1 cellular context compared by ENCODE assay signal in genomic region chr9:133532937-133533668, GRCh38.
TF ChIP-seq lines count a peak whose summit lies in the region.

No MANE protein-coding gene starts in this region.

TF ChIP-seq in K562, 482 proteins besides CTCF, POLR2A, EP300 and RAD21 (continued from another document and continues in another):
- TF ChIP-seq SMARCE1 (IDR thresholded peaks at IDR 0.05) (0 out of 2 replicates have a peak, but pooled peaks have one; percentile 33), COPS2 (conservative IDR thresholded peaks at IDR 0.05) (no peak), PTTG1 (tag; IDR thresholded peaks at IDR 0.05; ENCODE audit: low read depth) (no peak), HLTF (IDR thresholded peaks at IDR 0.05) (0 out of 2 replicates have a peak, but pooled peaks have one; percentile 52), ZNF232 (CRISPR knock-in tag; IDR thresholded peaks at IDR 0.05) (no peak), MLLT1 (IDR thresholded peaks at IDR 0.05) (0 out of 4 replicates have a peak, but pooled peaks of 1 of the 2 experiments have one; percentile 42), ZEB2 (IDR thresholded peaks at IDR 0.05) (0 out of 2 replicates have a peak, but pooled peaks have one; percentile 27), HNRNPUL1 (IDR thresholded peaks at IDR 0.05; ENCODE audit: low read length) (no peak), CAMTA2 (CRISPR knock-in tag; conservative IDR thresholded peaks at IDR 0.05) (no peak), ZNF354B (CRISPR knock-in tag; IDR thresholded peaks at IDR 0.05) (no peak), PHF8 (IDR thresholded peaks at IDR 0.05; ENCODE audit: borderline replicate concordance, low read length) (no peak), SUPT5H (IDR thresholded peaks at IDR 0.05) (no peak), CTBP1 (IDR thresholded peaks at IDR 0.05; ENCODE audit: borderline replicate concordance) (peak; percentile 44; the same call in 1 of the 2 replicates), CREBBP (IDR thresholded peaks at IDR 0.05; ENCODE audit: low read depth, low read length) (no peak), ATF4 (CRISPR knock-in tag; IDR thresholded peaks at IDR 0.05) (no peak), TRIM28 (IDR thresholded peaks at IDR 0.05) (no peak), HDAC1 (IDR thresholded peaks at IDR 0.05) (no peak), ZBTB12 (CRISPR knock-in tag; IDR thresholded peaks at IDR 0.05) (no peak), OTX1 (CRISPR knock-in tag; IDR thresholded peaks at IDR 0.05) (peak; percentile 75), ZNF165 (CRISPR knock-in tag; IDR thresholded peaks at IDR 0.05; ENCODE audit: borderline replicate concordance) (no peak), NCOR1 (IDR thresholded peaks at IDR 0.05) (no peak), CBFB (CRISPR knock-in tag; IDR thresholded peaks at IDR 0.05) (peak; percentile 73), PHB2 (IDR thresholded peaks at IDR 0.05; ENCODE audit: low read depth) (0 out of 2 replicates have a peak, but pooled peaks have one; percentile 35), ZNF717 (CRISPR knock-in tag; IDR thresholded peaks at IDR 0.05) (no peak), MYC (IDR thresholded peaks at IDR 0.05; ENCODE audit: low read depth, low read length) (peak; percentile 23; the same call in 1 of the 2 replicates), MYC (CRISPR knock-in tag; IDR thresholded peaks at IDR 0.05; ENCODE audit: borderline replicate concordance, low read depth) (no peak), ZNF217 (CRISPR knock-in tag; IDR thresholded peaks at IDR 0.05) (no peak), PURB (CRISPR knock-in tag; IDR thresholded peaks at IDR 0.05; ENCODE audit: low read depth) (no peak), ETV1 (tag; conservative IDR thresholded peaks at IDR 0.05; ENCODE audit: low read depth) (peak; percentile 15; the same call in 1 of the 2 replicates), ARID3B (CRISPR knock-in tag; IDR thresholded peaks at IDR 0.05; ENCODE audit: borderline replicate concordance) (no peak), CHD2 (IDR thresholded peaks at IDR 0.05; ENCODE audit: low read depth, low read length) (no peak)
- TF ChIP-seq, protein P1, sequence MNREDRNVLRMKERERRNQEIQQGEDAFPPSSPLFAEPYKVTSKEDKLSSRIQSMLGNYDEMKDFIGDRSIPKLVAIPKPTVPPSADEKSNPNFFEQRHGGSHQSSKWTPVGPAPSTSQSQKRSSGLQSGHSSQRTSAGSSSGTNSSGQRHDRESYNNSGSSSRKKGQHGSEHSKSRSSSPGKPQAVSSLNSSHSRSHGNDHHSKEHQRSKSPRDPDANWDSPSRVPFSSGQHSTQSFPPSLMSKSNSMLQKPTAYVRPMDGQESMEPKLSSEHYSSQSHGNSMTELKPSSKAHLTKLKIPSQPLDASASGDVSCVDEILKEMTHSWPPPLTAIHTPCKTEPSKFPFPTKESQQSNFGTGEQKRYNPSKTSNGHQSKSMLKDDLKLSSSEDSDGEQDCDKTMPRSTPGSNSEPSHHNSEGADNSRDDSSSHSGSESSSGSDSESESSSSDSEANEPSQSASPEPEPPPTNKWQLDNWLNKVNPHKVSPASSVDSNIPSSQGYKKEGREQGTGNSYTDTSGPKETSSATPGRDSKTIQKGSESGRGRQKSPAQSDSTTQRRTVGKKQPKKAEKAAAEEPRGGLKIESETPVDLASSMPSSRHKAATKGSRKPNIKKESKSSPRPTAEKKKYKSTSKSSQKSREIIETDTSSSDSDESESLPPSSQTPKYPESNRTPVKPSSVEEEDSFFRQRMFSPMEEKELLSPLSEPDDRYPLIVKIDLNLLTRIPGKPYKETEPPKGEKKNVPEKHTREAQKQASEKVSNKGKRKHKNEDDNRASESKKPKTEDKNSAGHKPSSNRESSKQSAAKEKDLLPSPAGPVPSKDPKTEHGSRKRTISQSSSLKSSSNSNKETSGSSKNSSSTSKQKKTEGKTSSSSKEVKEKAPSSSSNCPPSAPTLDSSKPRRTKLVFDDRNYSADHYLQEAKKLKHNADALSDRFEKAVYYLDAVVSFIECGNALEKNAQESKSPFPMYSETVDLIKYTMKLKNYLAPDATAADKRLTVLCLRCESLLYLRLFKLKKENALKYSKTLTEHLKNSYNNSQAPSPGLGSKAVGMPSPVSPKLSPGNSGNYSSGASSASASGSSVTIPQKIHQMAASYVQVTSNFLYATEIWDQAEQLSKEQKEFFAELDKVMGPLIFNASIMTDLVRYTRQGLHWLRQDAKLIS (CRISPR knock-in tag; IDR thresholded peaks at IDR 0.05): no peak
- TF ChIP-seq, protein P2, sequence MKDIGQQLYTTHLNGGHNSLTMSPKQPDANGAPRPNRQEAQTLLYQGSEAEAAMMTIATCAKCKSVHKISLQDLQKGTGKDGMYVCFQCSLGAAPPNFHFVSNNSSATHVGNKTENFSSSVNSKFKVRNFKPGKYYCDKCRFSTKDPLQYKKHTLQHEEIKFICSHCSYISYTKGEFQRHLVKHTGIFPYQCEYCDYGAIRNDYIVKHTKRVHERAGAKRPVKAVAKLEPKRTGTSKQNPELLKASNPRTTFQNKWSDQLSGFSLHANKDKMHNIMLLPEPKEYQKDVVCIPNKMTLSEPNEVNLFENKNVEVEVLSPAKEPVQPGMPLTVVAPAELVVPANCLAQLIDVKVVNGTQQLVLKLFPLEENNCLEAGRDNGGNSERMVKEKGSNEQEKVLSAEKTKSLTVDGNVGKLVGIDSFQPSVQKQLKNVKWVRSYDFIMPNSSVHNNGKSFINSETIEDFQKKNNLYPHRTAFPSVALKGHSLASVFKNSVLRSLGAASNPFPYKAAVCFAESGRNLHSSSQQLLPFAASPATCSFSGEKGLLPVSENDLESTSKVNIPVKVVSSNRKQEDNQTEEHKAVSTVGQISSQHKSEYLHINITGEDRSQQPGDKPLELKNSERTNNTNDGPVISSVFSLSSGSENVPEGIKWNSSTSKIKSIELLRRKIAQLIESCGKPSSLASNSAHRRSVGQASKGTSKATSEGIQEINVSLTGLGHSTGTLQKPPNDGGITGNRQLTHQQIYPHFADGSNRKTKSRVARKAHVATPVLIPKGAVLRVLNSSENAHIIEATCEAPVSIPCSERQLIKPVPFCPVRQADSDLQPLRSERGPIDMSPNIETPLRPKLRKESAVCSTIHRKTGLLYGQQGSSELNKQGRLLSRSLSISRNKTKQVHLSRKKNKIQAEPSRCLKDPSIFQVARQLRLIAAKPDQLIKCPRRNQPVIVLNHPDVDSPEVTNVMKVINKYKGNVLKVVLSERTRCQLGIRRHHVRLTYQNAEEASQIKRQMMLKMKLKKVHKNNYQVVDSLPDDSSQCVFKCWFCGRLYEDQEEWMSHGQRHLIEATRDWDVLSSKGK (CRISPR knock-in tag; IDR thresholded peaks at IDR 0.05): no peak
- TF ChIP-seq, protein P3, sequence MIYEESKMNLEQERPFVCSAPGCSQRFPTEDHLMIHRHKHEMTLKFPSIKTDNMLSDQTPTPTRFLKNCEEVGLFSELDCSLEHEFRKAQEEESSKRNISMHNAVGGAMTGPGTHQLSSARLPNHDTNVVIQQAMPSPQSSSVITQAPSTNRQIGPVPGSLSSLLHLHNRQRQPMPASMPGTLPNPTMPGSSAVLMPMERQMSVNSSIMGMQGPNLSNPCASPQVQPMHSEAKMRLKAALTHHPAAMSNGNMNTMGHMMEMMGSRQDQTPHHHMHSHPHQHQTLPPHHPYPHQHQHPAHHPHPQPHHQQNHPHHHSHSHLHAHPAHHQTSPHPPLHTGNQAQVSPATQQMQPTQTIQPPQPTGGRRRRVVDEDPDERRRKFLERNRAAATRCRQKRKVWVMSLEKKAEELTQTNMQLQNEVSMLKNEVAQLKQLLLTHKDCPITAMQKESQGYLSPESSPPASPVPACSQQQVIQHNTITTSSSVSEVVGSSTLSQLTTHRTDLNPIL (CRISPR knock-in tag; IDR thresholded peaks at IDR 0.05): no peak
- TF ChIP-seq, protein P4, sequence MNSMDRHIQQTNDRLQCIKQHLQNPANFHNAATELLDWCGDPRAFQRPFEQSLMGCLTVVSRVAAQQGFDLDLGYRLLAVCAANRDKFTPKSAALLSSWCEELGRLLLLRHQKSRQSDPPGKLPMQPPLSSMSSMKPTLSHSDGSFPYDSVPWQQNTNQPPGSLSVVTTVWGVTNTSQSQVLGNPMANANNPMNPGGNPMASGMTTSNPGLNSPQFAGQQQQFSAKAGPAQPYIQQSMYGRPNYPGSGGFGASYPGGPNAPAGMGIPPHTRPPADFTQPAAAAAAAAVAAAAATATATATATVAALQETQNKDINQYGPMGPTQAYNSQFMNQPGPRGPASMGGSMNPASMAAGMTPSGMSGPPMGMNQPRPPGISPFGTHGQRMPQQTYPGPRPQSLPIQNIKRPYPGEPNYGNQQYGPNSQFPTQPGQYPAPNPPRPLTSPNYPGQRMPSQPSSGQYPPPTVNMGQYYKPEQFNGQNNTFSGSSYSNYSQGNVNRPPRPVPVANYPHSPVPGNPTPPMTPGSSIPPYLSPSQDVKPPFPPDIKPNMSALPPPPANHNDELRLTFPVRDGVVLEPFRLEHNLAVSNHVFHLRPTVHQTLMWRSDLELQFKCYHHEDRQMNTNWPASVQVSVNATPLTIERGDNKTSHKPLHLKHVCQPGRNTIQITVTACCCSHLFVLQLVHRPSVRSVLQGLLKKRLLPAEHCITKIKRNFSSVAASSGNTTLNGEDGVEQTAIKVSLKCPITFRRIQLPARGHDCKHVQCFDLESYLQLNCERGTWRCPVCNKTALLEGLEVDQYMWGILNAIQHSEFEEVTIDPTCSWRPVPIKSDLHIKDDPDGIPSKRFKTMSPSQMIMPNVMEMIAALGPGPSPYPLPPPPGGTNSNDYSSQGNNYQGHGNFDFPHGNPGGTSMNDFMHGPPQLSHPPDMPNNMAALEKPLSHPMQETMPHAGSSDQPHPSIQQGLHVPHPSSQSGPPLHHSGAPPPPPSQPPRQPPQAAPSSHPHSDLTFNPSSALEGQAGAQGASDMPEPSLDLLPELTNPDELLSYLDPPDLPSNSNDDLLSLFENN (IDR thresholded peaks at IDR 0.05; ENCODE audit: low read depth in 2 of 2, low read length in 2 of 2): peak in 1 of 2 experiments; percentile 31; a peak in 1 of 4 replicates
- TF ChIP-seq, protein P5, sequence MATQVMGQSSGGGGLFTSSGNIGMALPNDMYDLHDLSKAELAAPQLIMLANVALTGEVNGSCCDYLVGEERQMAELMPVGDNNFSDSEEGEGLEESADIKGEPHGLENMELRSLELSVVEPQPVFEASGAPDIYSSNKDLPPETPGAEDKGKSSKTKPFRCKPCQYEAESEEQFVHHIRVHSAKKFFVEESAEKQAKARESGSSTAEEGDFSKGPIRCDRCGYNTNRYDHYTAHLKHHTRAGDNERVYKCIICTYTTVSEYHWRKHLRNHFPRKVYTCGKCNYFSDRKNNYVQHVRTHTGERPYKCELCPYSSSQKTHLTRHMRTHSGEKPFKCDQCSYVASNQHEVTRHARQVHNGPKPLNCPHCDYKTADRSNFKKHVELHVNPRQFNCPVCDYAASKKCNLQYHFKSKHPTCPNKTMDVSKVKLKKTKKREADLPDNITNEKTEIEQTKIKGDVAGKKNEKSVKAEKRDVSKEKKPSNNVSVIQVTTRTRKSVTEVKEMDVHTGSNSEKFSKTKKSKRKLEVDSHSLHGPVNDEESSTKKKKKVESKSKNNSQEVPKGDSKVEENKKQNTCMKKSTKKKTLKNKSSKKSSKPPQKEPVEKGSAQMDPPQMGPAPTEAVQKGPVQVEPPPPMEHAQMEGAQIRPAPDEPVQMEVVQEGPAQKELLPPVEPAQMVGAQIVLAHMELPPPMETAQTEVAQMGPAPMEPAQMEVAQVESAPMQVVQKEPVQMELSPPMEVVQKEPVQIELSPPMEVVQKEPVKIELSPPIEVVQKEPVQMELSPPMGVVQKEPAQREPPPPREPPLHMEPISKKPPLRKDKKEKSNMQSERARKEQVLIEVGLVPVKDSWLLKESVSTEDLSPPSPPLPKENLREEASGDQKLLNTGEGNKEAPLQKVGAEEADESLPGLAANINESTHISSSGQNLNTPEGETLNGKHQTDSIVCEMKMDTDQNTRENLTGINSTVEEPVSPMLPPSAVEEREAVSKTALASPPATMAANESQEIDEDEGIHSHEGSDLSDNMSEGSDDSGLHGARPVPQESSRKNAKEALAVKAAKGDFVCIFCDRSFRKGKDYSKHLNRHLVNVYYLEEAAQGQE (CRISPR knock-in tag; IDR thresholded peaks at IDR 0.05; ENCODE audit: low read depth): no peak
- TF ChIP-seq, protein P6, sequence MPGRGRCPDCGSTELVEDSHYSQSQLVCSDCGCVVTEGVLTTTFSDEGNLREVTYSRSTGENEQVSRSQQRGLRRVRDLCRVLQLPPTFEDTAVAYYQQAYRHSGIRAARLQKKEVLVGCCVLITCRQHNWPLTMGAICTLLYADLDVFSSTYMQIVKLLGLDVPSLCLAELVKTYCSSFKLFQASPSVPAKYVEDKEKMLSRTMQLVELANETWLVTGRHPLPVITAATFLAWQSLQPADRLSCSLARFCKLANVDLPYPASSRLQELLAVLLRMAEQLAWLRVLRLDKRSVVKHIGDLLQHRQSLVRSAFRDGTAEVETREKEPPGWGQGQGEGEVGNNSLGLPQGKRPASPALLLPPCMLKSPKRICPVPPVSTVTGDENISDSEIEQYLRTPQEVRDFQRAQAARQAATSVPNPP (IDR thresholded peaks at IDR 0.05; ENCODE audit: borderline replicate concordance, insufficient read depth, insufficient read length): no peak
